8 cellular contexts compared by ENCODE assay signal in the genomic region with DNA sequence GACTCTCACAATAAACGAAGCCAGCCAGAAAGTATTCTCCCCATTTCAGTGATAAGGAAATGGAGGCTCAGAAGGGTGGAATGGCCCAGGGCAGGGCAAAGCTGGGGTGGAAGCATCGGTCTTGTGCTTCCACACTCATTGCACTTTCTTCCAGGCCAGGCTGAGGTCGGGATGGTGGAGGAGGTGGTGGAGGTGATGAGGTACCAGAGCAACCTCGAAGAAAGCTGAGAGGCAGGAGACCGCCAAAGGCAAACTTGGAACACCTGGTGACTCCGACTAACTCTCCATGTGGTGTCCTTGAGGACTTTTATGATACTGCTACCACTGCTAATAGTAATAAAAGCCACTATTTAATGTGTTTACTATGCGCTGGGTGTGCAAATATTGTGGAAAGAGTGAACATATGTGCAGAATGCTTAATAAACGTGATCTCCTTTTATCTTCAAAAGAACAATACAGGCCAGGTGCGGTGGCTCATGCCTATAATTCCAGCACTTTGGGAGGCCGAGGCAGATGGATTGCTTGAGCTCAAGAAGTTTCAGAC. TPM values are rescaled to one million over a fixed set of nuclear protein-coding genes. Genes with fewer than 3 reads are reported as not detected.
DNase-seq lines count a peak whose midpoint lies in the region; ATAC-seq and TF ChIP-seq lines count a peak whose summit lies in the region.

No MANE protein-coding gene starts in this region.

- no peaks in the 10 kb centered on the region for H3K36me3 Mint-ChIP-seq in activated naive CD4-positive, alpha-beta T cell treated with anti-CD3 and anti-CD28 coated beads, Interleukin-2, amount 10 ng/mL, durations not matched to agents 7 days and 5 days
- H3K36me3 Mint-ChIP-seq in activated B cell treated with CpG ODN at 0.5 μM for 24 hours (ENCODE audit: low read depth): peaks cover 3% of the 10 kb centered on the region

- no peak for TF ChIP-seq POLR2A in tibial nerve (IDR thresholded peaks at IDR 0.05)

- H3K27me3 ChIP-seq in lower lobe of right lung (ENCODE audit: low read depth) (no peaks in the 10 kb centered on the region), tibial nerve (no peaks in the 10 kb centered on the region)

- 74 to 78% methylated on average over 10 of the region's 10 CpGs for WGBS in tibial nerve, 2 donors

- no peak for DNase-seq in activated naive CD4-positive, alpha-beta T cell treated with anti-CD3 and anti-CD28 coated beads, Interleukin-2, amount 10 ng/mL, durations not matched to agents 7 days and 5 days
- no peak for DNase-seq in activated naive CD4-positive, alpha-beta T cell treated with anti-CD3 and anti-CD28 coated beads, Interleukin-2, amount 50 U/mL, for 16 hours
- DNase-seq in activated B cell treated with CpG ODN at 0.5 μM for 24 hours (no peak), lower lobe of right lung (no peak), tibial nerve (ENCODE audit: low spot score in 2 of 2) (no peak), SIG-M5 treated with dmso at 0.1 percent for 504 hours (lab: John Stamatoyannopoulos, UW; ENCODE audit: unreplicated experiment) (no peak), NCI-H345 treated with DMSO at 0.1 percent for 48 hours (lab: John Stamatoyannopoulos, UW; ENCODE audit: unreplicated experiment) (no peak)

- no peaks in the 10 kb centered on the region for H3K9me3 ChIP-seq in lower lobe of right lung
- H3K9me3 ChIP-seq in tibial nerve: no peaks in the 10 kb centered on the region

- TF ChIP-seq CTCF in activated B cell treated with CpG ODN at 0.5 μM for 24 hours (IDR thresholded peaks at IDR 0.05) (no peak), lower lobe of right lung (IDR thresholded peaks at IDR 0.05) (no peak), tibial nerve (IDR thresholded peaks at IDR 0.05) (no peak)

- H3K4me1 ChIP-seq in lower lobe of right lung: peaks cover 75% of the 10 kb centered on the region
- H3K4me1 ChIP-seq in tibial nerve: peaks cover 0 to 65% (median 54%) of the 10 kb centered on the region in 4 donors

- H3K27ac ChIP-seq in lower lobe of right lung: peak overlapping the region; percentile 96
- H3K27ac ChIP-seq in tibial nerve: peak overlapping the region in 3 of 4 donors; percentile 96 to 99 (median 97)

- CTCF ChIA-PET in activated naive CD4-positive, alpha-beta T cell treated with anti-CD3 and anti-CD28 coated beads, Interleukin-2, amount 10 ng/mL, durations not matched to agents 7 days and 5 days (lab: Charles Lee): interaction anchor here (0.7 to 7.8 kb wide), 10 partner anchors 11 to 54 kb away, joined by 3 to 71 read pairs (median 9); no protein-coding TSS in a partner anchor
- CTCF ChIA-PET in activated B cell treated with CpG ODN at 0.5 μM for 24 hours (lab: Charles Lee): interaction anchor here (1.2 to 9.2 kb wide), 9 partner anchors 9 to 200 kb away, joined by 5 to 100 read pairs (median 14); a partner anchor contains a TSS

- H3K27me3 Mint-ChIP-seq in activated naive CD4-positive, alpha-beta T cell treated with anti-CD3 and anti-CD28 coated beads, Interleukin-2, amount 10 ng/mL, durations not matched to agents 7 days and 5 days: no peaks in the 10 kb centered on the region
- no peaks in the 10 kb centered on the region for H3K27me3 Mint-ChIP-seq in activated B cell treated with CpG ODN at 0.5 μM for 24 hours

- no peak for TF ChIP-seq EP300 in tibial nerve (IDR thresholded peaks at IDR 0.05)

- ATAC-seq in activated B cell treated with CpG ODN at 0.5 μM for 24 hours (ENCODE audit: low read depth) (no peak), lower lobe of right lung (no peak), HG02852 (IDR thresholded peaks at IDR 0.05; ENCODE audit: unreplicated experiment) (no peak)

- H3K4me1 Mint-ChIP-seq in activated naive CD4-positive, alpha-beta T cell treated with anti-CD3 and anti-CD28 coated beads, Interleukin-2, amount 10 ng/mL, durations not matched to agents 7 days and 5 days: peaks cover 75% of the 10 kb centered on the region
- peaks cover 93% of the 10 kb centered on the region for H3K4me1 Mint-ChIP-seq in activated B cell treated with CpG ODN at 0.5 μM for 24 hours

- no peaks in the 10 kb centered on the region for H3K9me3 Mint-ChIP-seq in activated naive CD4-positive, alpha-beta T cell treated with anti-CD3 and anti-CD28 coated beads, Interleukin-2, amount 10 ng/mL, durations not matched to agents 7 days and 5 days
- H3K9me3 Mint-ChIP-seq in activated B cell treated with CpG ODN at 0.5 μM for 24 hours: no peaks in the 10 kb centered on the region

- H3K27ac Mint-ChIP-seq in activated naive CD4-positive, alpha-beta T cell treated with anti-CD3 and anti-CD28 coated beads, Interleukin-2, amount 10 ng/mL, durations not matched to agents 7 days and 5 days: peak overlapping the region; percentile 100
- H3K27ac Mint-ChIP-seq in activated B cell treated with CpG ODN at 0.5 μM for 24 hours: peak overlapping the region; percentile 100

- H3K4me3 Mint-ChIP-seq in activated naive CD4-positive, alpha-beta T cell treated with anti-CD3 and anti-CD28 coated beads, Interleukin-2, amount 10 ng/mL, durations not matched to agents 7 days and 5 days: peak overlapping the region; percentile 61
- peak overlapping the region; percentile 85 for H3K4me3 Mint-ChIP-seq in activated B cell treated with CpG ODN at 0.5 μM for 24 hours

- H3K4me3 ChIP-seq in lower lobe of right lung (no peak overlapping the region), tibial nerve (no peak overlapping the region)

- H3K36me3 ChIP-seq in lower lobe of right lung (no peaks in the 10 kb centered on the region), tibial nerve (no peaks in the 10 kb centered on the region)

- intact Hi-C loops in activated B cell treated with CpG ODN at 0.5 μM for 24 hours (cut with micrococcal nuclease) (loop anchor here (5.0 to 10.0 kb wide), 4 partner anchors 94 to 1999 kb away; a partner anchor contains a TSS), lower lobe of right lung (cut with DNase I) (no loop called here)

- POLR2A ChIA-PET in activated B cell treated with CpG ODN at 0.5 μM for 24 hours (lab: Charles Lee): interaction anchor here (1.5 to 31.2 kb wide), 6 partner anchors 23 to 282 kb away, joined by 6 to 1942 read pairs (median 36); a partner anchor contains a TSS

RNA-seq across cellular contexts. Expression of a gene that starts 16.9 kb away (rescaled TPM):
- 419 and 448 TPM in 2 replicates for total RNA-seq in activated B cell treated with CpG ODN at 0.5 μM for 24 hours
- total RNA-seq in lower lobe of right lung: 96.7 TPM
- 100 to 1,000 TPM; 153 to 208 (median 177) TPM for total RNA-seq in tibial nerve

RNA-seq across cellular contexts. Expression of a gene that starts 59.0 kb away (rescaled TPM):
- 6.5 and 6.6 TPM in 2 replicates for total RNA-seq in activated B cell treated with CpG ODN at 0.5 μM for 24 hours
- 225 TPM for total RNA-seq in lower lobe of right lung
- total RNA-seq in tibial nerve: under 1 TPM in 2 of 4 donors, not detected in 2; 0.39 to 0.42 TPM

Comparison
In these comparisons a context has a peak if more than half of its experiments do, and no peak if none do; other contexts are left out.
1. RNA of a gene that starts 59.0 kb away (total RNA-seq): 225 TPM in lower lobe of right lung (single experiment); 6.5 to 6.6 TPM in activated B cell treated with CpG ODN at 0.5 μM for 24 hours and 0.39 to 0.42 TPM in tibial nerve; every median in the first group is over 10 times any median in the second.